In the genomic region with DNA sequence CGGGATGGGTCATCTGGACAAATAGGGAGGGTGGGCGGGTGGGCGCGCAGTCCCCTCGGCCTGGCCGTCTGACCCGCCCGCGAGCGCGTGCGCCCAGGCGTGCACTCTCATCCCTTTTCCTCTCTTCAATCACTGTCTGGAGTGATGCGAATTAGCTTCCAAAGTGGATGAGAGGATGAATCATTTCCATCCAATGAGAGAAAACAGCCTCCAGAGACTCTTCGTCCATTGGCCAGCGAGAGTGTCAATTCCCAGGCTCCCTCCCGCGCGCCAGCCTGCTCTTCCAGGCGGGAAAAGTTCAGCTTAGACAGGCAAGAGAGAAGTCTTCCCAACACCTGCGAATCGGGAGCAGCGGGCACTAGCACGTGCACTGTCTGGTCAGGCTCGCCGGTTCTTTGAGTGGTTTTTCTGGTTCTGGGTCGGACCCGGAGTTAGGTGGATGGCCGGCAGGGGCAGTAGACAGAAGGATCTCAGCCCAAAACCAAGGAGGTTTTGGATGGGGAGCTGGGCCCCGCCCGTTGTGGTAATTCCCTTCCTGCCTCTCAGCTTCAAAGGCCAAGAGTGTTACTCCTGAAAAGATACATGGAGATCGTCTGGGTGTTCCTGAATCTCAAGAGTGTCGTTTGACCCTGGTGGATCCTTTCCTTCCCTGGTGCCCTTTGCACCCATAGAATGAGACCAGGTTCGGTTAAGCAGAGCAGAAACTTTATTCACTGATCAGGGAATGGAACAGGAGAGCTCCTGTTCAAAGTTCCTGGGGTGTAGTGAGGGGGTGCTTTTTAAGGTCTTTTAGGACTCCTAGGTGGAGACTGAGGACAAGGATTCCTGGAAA, we compare ENCODE assay signal across 9 cellular contexts. TPM values are rescaled to one million over a fixed set of nuclear protein-coding genes. Genes with fewer than 3 reads are reported as not detected.
A peak's percentile ranks its signal among the peaks of the same experiment; 100 is the strongest.
DNase-seq lines count a peak whose midpoint lies in the region; ATAC-seq and TF ChIP-seq lines count a peak whose summit lies in the region.
"Had no signal": no experiment of that assay in that cellular context is flagged by ENCODE, and none has a peak within 500 bp of the region (broad histone marks: within the 10 kb centered on the region; RNA-seq: fewer than 3 reads in every experiment).

No MANE protein-coding gene starts in this region.

- H3K27ac Mint-ChIP-seq in T-cell: no peak overlapping the region
- H3K27ac Mint-ChIP-seq: stimulated activated naive CD8-positive, alpha-beta T cell treated with anti-CD3 and anti-CD28 coated beads, Interleukin-15, Interleukin-2, amounts not matched to agents 100 ng/mL and 50 ng/mL, for 24 hours had no signal

- H3K27me3 Mint-ChIP-seq in T-cell: peaks cover 67 to 69% of the 10 kb centered on the region in 2 donors

- TF ChIP-seq CTCF in AG04450 (IDR thresholded peaks at IDR 0.05; ENCODE audit: low read depth, low read length) (peak; percentile 72), LNCAP (IDR thresholded peaks at IDR 0.05) (peak; percentile 68), brain microvascular endothelial cell (IDR thresholded peaks at IDR 0.05; ENCODE audit: low read depth, low read length, missing control alignments) (peak; percentile 79)

- no peaks in the 10 kb centered on the region for H3K9me3 Mint-ChIP-seq in T-cell
- H3K9me3 Mint-ChIP-seq: stimulated activated naive CD8-positive, alpha-beta T cell treated with anti-CD3 and anti-CD28 coated beads, Interleukin-15, Interleukin-2, amounts not matched to agents 100 ng/mL and 50 ng/mL, for 24 hours had no signal

- H3K4me3 ChIP-seq in AG04450 (ENCODE audit: low read depth, low read length) (peak overlapping the region; percentile 75), brain microvascular endothelial cell (ENCODE audit: low read depth, low read length) (peak overlapping the region; percentile 77)

- H3K27ac ChIP-seq in AG04450 (ENCODE audit: low read depth, low read length): peak overlapping the region; percentile 65
- no peak overlapping the region for H3K27ac ChIP-seq in brain microvascular endothelial cell
- H3K27ac ChIP-seq in substantia nigra (ENCODE audit: low read depth, low read length, poor library complexity, severe bottlenecking): no peak overlapping the region

- DNase-seq in AG04450 (ENCODE audit: low read depth, low spot score) (peak; percentile 71), brain microvascular endothelial cell (peak; percentile 89), iPS-NIHi11 (ENCODE audit: low spot score) (peak; percentile 81), substantia nigra (lab: John Stamatoyannopoulos, UW) (peak in 45 of 49 donors; percentile 9 to 83 (median 47)), HT-29 (ENCODE audit: low spot score) (no peak), T-cell (no peak)

- no peaks in the 10 kb centered on the region for H3K36me3 Mint-ChIP-seq in T-cell

- ATAC-seq in T-cell (replicated peaks in 1 of 4) (no peak), GM21390 (IDR thresholded peaks at IDR 0.05; ENCODE audit: unreplicated experiment) (no peak)

- no peak overlapping the region for H3K4me3 Mint-ChIP-seq in T-cell
- H3K4me3 Mint-ChIP-seq: stimulated activated naive CD8-positive, alpha-beta T cell treated with anti-CD3 and anti-CD28 coated beads, Interleukin-15, Interleukin-2, amounts not matched to agents 100 ng/mL and 50 ng/mL, for 24 hours had no signal

- H3K9me3 ChIP-seq in AG04450 (ENCODE audit: control insufficient read depth, insufficient read depth, low read length): no peaks in the 10 kb centered on the region

- POLR2A ChIA-PET in AG04450 (lab: Yijun Ruan, JAX): interaction anchor here (1.0 to 1.4 kb wide), 3 partner anchors 20 to 710 kb away, joined by 3 to 6 read pairs (median 4); no protein-coding TSS in a partner anchor
- POLR2A ChIA-PET in T-cell (lab: Charles Lee): no interaction called here

- no peaks in the 10 kb centered on the region for H3K4me1 Mint-ChIP-seq in T-cell

- H3K36me3 ChIP-seq in brain microvascular endothelial cell (replicated peaks): no peaks in the 10 kb centered on the region

- in situ Hi-C loops in brain microvascular endothelial cell (cut with HindIII; ENCODE audit: low pct_ligation_motif_present, low sequenced_read_pairs): no loop called here

- no peaks in the 10 kb centered on the region for H3K27me3 ChIP-seq in AG04450 (ENCODE audit: control insufficient read depth, insufficient read depth, low read length)
- H3K27me3 ChIP-seq in brain microvascular endothelial cell (replicated peaks): no peaks in the 10 kb centered on the region

- CTCF ChIA-PET in AG04450 (lab: Charles Lee): interaction anchor here (0.8 to 3.3 kb wide), 17 partner anchors 8 to 277 kb away, joined by 3 to 20 read pairs (median 6); no protein-coding TSS in a partner anchor
- CTCF ChIA-PET in T-cell (lab: Charles Lee): no interaction called here

RNA-seq across cellular contexts. Expression of a gene that starts 33.4 kb away (rescaled TPM):
- 0.29 and 0.30 TPM in 2 replicates for polyA plus RNA-seq in AG04450 (2011; rRNA removed)
- polyA minus RNA-seq in AG04450 (2011; rRNA and poly(A)+ RNA removed): 0.37 and 0.74 TPM in 2 replicates
- not detected in 2 replicates for total RNA-seq in HT-29 (2014; rRNA removed; shearing (Covaris generic))
- total RNA-seq in T-cell: under 1 TPM in 1 of 5 donors, not detected in 4; 0.51 TPM

Comparison
In these comparisons a context has a peak if more than half of its experiments do, and no peak if none do; other contexts are left out.
1. DNase-seq: peak in AG04450 (single experiment), brain microvascular endothelial cell (single experiment), iPS-NIHi11 (single experiment) and substantia nigra (45 of 49); none in HT-29 (single experiment) and T-cell (0 of 34).
2. Peak in every context shown above with its lines, with median percentiles within 50 percentile points of each other: CTCF ChIP-seq.